In the genomic region with DNA sequence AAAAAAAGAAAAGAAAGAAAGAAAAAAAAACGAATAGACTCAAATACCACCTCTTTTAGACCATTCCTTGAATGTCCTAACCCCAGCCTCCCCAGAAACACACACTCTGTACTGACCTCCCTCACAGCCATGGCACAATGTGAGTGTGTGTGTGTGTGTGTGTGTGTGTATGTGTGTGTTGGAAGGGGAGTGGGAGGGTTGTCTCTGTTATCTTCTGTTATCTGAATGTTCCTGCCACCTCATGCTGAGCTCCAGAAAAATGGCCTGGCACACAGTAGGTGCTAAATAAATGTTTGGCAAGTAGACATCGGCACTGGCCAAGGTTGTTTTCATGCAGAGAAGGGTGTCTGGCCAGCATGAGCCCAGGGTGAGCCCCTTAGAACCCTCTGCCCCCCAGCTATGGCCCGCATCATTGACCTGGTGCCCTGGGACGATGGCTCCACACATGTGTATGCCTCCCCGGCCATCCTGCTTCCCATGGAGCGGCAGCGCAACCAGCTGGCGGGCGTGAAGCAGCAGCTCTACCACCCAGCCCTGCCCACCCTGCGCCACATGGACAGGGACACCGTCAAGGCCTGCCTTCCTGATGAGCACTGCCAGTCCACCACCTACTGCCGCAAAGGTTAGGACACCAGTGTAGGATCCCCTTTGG, we compare ENCODE assay signal across 1 cellular context.
TF ChIP-seq lines count a peak whose summit lies in the region.

No MANE protein-coding gene starts in this region.

TF ChIP-seq in K562, 482 proteins besides CTCF, POLR2A, EP300 and RAD21 (continued from another document and continues in another):
- TF ChIP-seq E4F1 (CRISPR knock-in tag; IDR thresholded peaks at IDR 0.05; ENCODE audit: borderline replicate concordance) (no peak), L3MBTL2 (IDR thresholded peaks at IDR 0.05) (0 out of 2 replicates have a peak, but pooled peaks have one; percentile 7), CBX8 (IDR thresholded peaks at IDR 0.05; ENCODE audit: borderline replicate concordance, extremely low read depth, low read depth, low read length, poor library complexity, severe bottlenecking) (no peak), ZNF263 (CRISPR knock-in tag; IDR thresholded peaks at IDR 0.05; ENCODE audit: borderline replicate concordance) (no peak), STAG1 (CRISPR knock-in tag; IDR thresholded peaks at IDR 0.05; ENCODE audit: borderline replicate concordance) (no peak), MAFG (tag; conservative IDR thresholded peaks at IDR 0.05) (peak; percentile 41; the same call in 1 of the 2 replicates), ZNF583 (CRISPR knock-in tag; IDR thresholded peaks at IDR 0.05) (no peak), EGR1 (conservative IDR thresholded peaks at IDR 0.05) (no peak; the same call in 1 of the 2 replicates), YBX1 (IDR thresholded peaks at IDR 0.05) (no peak), KLF1 (tag; IDR thresholded peaks at IDR 0.05) (no peak), GTF2F1 (IDR thresholded peaks at IDR 0.05; ENCODE audit: low read depth, low read length) (no peak), TARDBP (IDR thresholded peaks at IDR 0.05) (no peak), ELF2 (CRISPR knock-in tag; IDR thresholded peaks at IDR 0.05) (no peak), NCOA1 (IDR thresholded peaks at IDR 0.05; ENCODE audit: low read depth) (no peak), ZNF134 (CRISPR knock-in tag; conservative IDR thresholded peaks at IDR 0.05) (no peak), THAP12 (CRISPR knock-in tag; IDR thresholded peaks at IDR 0.05) (no peak), ZNF436 (CRISPR knock-in tag; IDR thresholded peaks at IDR 0.05) (no peak), KDM2B (CRISPR knock-in tag; IDR thresholded peaks at IDR 0.05) (no peak), THRAP3 (IDR thresholded peaks at IDR 0.05; ENCODE audit: borderline replicate concordance) (no peak), HDAC2 (IDR thresholded peaks at IDR 0.05) (0 out of 2 replicates have a peak, but pooled peaks have one; percentile 20), NFYB (IDR thresholded peaks at IDR 0.05; ENCODE audit: extremely low read depth, insufficient read length) (no peak), SAFB2 (IDR thresholded peaks at IDR 0.05; ENCODE audit: borderline replicate concordance, low read depth, low read length, severe bottlenecking) (no peak), TCFL5 (CRISPR knock-in tag; conservative IDR thresholded peaks at IDR 0.05) (no peak), RBM15 (IDR thresholded peaks at IDR 0.05; ENCODE audit: insufficient read depth, low read length) (no peak), HDAC3 (IDR thresholded peaks at IDR 0.05; ENCODE audit: borderline replicate concordance, partially characterized antibody) (no peak), POLR3G (IDR thresholded peaks at IDR 0.05; ENCODE audit: extremely low read depth, insufficient read length, insufficient replicate concordance) (no peak), ELF4 (CRISPR knock-in tag; IDR thresholded peaks at IDR 0.05) (no peak), RNF219 (CRISPR knock-in tag; IDR thresholded peaks at IDR 0.05) (no peak), JUNB (CRISPR knock-in tag; conservative IDR thresholded peaks at IDR 0.05) (no peak), BMI1 (IDR thresholded peaks at IDR 0.05; ENCODE audit: low read length) (no peak), EP400 (IDR thresholded peaks at IDR 0.05) (peak; percentile 35; the same call in 1 of the 2 replicates), EHMT2 (IDR thresholded peaks at IDR 0.05) (no peak), ZNF77 (CRISPR knock-in tag; IDR thresholded peaks at IDR 0.05) (no peak), ZBTB2 (IDR thresholded peaks at IDR 0.05) (no peak), SNIP1 (IDR thresholded peaks at IDR 0.05; ENCODE audit: low read depth) (no peak), KLF10 (CRISPR knock-in tag; IDR thresholded peaks at IDR 0.05) (no peak), STAT6 (CRISPR knock-in tag; IDR thresholded peaks at IDR 0.05) (no peak), ZBTB17 (CRISPR knock-in tag; IDR thresholded peaks at IDR 0.05) (no peak), RNF2 (IDR thresholded peaks at IDR 0.05) (no peak)
- TF ChIP-seq, protein P1, sequence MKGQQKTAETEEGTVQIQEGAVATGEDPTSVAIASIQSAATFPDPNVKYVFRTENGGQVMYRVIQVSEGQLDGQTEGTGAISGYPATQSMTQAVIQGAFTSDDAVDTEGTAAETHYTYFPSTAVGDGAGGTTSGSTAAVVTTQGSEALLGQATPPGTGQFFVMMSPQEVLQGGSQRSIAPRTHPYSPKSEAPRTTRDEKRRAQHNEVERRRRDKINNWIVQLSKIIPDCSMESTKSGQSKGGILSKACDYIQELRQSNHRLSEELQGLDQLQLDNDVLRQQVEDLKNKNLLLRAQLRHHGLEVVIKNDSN (CRISPR knock-in tag; IDR thresholded peaks at IDR 0.05) = no peak
- TF ChIP-seq, protein P2, sequence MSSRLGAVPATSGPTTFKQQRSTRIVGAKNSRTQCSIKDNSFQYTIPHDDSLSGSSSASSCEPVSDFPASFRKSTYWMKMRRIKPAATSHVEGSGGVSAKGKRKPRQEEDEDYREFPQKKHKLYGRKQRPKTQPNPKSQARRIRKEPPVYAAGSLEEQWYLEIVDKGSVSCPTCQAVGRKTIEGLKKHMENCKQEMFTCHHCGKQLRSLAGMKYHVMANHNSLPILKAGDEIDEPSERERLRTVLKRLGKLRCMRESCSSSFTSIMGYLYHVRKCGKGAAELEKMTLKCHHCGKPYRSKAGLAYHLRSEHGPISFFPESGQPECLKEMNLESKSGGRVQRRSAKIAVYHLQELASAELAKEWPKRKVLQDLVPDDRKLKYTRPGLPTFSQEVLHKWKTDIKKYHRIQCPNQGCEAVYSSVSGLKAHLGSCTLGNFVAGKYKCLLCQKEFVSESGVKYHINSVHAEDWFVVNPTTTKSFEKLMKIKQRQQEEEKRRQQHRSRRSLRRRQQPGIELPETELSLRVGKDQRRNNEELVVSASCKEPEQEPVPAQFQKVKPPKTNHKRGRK (tag; IDR thresholded peaks at IDR 0.05) = no peak
- TF ChIP-seq, protein P3, sequence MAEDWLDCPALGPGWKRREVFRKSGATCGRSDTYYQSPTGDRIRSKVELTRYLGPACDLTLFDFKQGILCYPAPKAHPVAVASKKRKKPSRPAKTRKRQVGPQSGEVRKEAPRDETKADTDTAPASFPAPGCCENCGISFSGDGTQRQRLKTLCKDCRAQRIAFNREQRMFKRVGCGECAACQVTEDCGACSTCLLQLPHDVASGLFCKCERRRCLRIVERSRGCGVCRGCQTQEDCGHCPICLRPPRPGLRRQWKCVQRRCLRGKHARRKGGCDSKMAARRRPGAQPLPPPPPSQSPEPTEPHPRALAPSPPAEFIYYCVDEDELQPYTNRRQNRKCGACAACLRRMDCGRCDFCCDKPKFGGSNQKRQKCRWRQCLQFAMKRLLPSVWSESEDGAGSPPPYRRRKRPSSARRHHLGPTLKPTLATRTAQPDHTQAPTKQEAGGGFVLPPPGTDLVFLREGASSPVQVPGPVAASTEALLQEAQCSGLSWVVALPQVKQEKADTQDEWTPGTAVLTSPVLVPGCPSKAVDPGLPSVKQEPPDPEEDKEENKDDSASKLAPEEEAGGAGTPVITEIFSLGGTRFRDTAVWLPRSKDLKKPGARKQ (CRISPR knock-in tag; IDR thresholded peaks at IDR 0.05) = no peak
- TF ChIP-seq, protein P4, sequence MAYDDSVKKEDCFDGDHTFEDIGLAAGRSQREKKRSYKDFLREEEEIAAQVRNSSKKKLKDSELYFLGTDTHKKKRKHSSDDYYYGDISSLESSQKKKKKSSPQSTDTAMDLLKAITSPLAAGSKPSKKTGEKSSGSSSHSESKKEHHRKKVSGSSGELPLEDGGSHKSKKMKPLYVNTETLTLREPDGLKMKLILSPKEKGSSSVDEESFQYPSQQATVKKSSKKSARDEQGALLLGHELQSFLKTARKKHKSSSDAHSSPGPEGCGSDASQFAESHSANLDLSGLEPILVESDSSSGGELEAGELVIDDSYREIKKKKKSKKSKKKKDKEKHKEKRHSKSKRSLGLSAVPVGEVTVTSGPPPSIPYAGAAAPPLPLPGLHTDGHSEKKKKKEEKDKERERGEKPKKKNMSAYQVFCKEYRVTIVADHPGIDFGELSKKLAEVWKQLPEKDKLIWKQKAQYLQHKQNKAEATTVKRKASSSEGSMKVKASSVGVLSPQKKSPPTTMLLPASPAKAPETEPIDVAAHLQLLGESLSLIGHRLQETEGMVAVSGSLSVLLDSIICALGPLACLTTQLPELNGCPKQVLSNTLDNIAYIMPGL (CRISPR knock-in tag; IDR thresholded peaks at IDR 0.05) = 0 out of 2 replicates have a peak, but pooled peaks have one; percentile 21
- TF ChIP-seq, protein P5, sequence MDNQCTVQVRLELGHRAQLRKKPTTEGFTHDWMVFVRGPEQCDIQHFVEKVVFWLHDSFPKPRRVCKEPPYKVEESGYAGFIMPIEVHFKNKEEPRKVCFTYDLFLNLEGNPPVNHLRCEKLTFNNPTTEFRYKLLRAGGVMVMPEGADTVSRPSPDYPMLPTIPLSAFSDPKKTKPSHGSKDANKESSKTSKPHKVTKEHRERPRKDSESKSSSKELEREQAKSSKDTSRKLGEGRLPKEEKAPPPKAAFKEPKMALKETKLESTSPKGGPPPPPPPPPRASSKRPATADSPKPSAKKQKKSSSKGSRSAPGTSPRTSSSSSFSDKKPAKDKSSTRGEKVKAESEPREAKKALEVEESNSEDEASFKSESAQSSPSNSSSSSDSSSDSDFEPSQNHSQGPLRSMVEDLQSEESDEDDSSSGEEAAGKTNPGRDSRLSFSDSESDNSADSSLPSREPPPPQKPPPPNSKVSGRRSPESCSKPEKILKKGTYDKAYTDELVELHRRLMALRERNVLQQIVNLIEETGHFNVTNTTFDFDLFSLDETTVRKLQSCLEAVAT (IDR thresholded peaks at IDR 0.05) = no peak
